In genomic region chr11:2896047-2896446, GRCh38 we compare ENCODE assay signal across 1 cellular context.
TF ChIP-seq lines count a peak whose summit lies in the region.

No MANE protein-coding gene starts in this region.

TF ChIP-seq in HepG2, 621 proteins besides CTCF, POLR2A, EP300 and RAD21:
- TF ChIP-seq MNT (IDR thresholded peaks at IDR 0.05) (0 out of 2 replicates have a peak, but pooled peaks have one; percentile 27), ZMYM4 (CRISPR knock-in tag; IDR thresholded peaks at IDR 0.05) (no peak)
